ENCODE assay signal across 9 cellular contexts in genomic region chr2:236536727-236537398, GRCh38.
DNase-seq lines count a peak whose midpoint lies in the region; ATAC-seq lines count a peak whose summit lies in the region.
"Had no signal": no experiment of that assay in that cellular context is flagged by ENCODE, and none has a peak within 500 bp of the region (broad histone marks: within the 10 kb centered on the region; RNA-seq: fewer than 3 reads in every experiment).

No MANE protein-coding gene starts in this region.

- DNase-seq in activated T-cell treated with anti-CD3 and anti-CD28 coated beads for 24 hours (ENCODE audit: low read depth) = peak; percentile 32
- peak; percentile 49 to 54 for DNase-seq in stimulated activated CD4-positive, alpha-beta T cell treated with anti-CD3 and anti-CD28 coated beads, Interleukin-2, amount 100 ng/mL, for 24 hours
- DNase-seq in DMS114 treated with DMSO at 0.1 percent for 48 hours (lab: John Stamatoyannopoulos, UW; ENCODE audit: unreplicated experiment) = no peak
- DNase-seq in RKO (ENCODE audit: low spot score) = no peak
- DNase-seq in SKM-1 (lab: John Stamatoyannopoulos, UW; ENCODE audit: unreplicated experiment) = no peak
- no peak for DNase-seq in DMS153 treated with DMSO at 0.1 percent for 48 hours (lab: John Stamatoyannopoulos, UW; ENCODE audit: unreplicated experiment)
- DNase-seq: T1000 had no signal

- peak; percentile 54 for ATAC-seq in GM18907 (IDR thresholded peaks at IDR 0.05; ENCODE audit: unreplicated experiment)
- ATAC-seq in HG03135 (IDR thresholded peaks at IDR 0.05; ENCODE audit: unreplicated experiment) = peak; percentile 57

Comparison
In these comparisons a context has a peak if more than half of its experiments do, and no peak if none do; other contexts are left out.
1. DNase-seq: peak in activated T-cell treated with anti-CD3 and anti-CD28 coated beads for 24 hours (single experiment) and stimulated activated CD4-positive, alpha-beta T cell treated with anti-CD3 and anti-CD28 coated beads, Interleukin-2, amount 100 ng/mL, for 24 hours (2 of 2); none in DMS114 treated with DMSO at 0.1 percent for 48 hours (single experiment), RKO (single experiment), SKM-1 (single experiment) and DMS153 treated with DMSO at 0.1 percent for 48 hours (single experiment).